Comparison of ENCODE assay signal across 9 cellular contexts in genomic region chr19:47336761-47337718, GRCh38. TPM values are rescaled to one million over a fixed set of nuclear protein-coding genes. Genes with fewer than 3 reads are reported as not detected.
DNase-seq lines count a peak whose midpoint lies in the region; ATAC-seq and TF ChIP-seq lines count a peak whose summit lies in the region.
"Not testable (repeated sequence)": the region's sequence is repeated elsewhere in the genome, so short reads cannot be mapped to it uniquely, and the experiment has no call there.
"Had no signal": no experiment of that assay in that cellular context is flagged by ENCODE, and none has a peak within 500 bp of the region (broad histone marks: within the 10 kb centered on the region; RNA-seq: fewer than 3 reads in every experiment).

No MANE protein-coding gene starts in this region.

- H3K36me3 ChIP-seq in BLaER1 treated with 17β-estradiol and CSF1 and Interleukin-3, amounts not matched to agents 10 nM and 100 nM; GM23338 (ENCODE audit: insufficient read depth); gastroesophageal sphincter: not testable (repeated sequence)

- not testable (repeated sequence) for H3K36me3 Mint-ChIP-seq in GM23338 (ENCODE audit: low read depth)

- peak overlapping the region in 7 of 11 experiments; percentile 0 to 67 (median 48); a peak in 11 of 22 replicates for H3K27ac ChIP-seq in BLaER1 treated with 17β-estradiol and CSF1 and Interleukin-3, amounts not matched to agents 10 nM and 100 nM
- not testable (repeated sequence) for H3K27ac ChIP-seq in GM23338 (ENCODE audit: low read depth); substantia nigra (ENCODE audit: low read depth, low read length, poor library complexity, severe bottlenecking)
- H3K27ac ChIP-seq in gastroesophageal sphincter: peak overlapping the region in 1 of 4 donors; percentile 22

- H3K27me3 ChIP-seq in BLaER1 treated with 17β-estradiol and CSF1 and Interleukin-3, amounts not matched to agents 10 nM and 100 nM; GM23338 (ENCODE audit: insufficient read depth): not testable (repeated sequence)
- H3K27me3 ChIP-seq in gastroesophageal sphincter: peaks cover 20% of the 10 kb centered on the region

- ATAC-seq in GM23338: peak; percentile 63
- peak; percentile 45 for ATAC-seq in gastroesophageal sphincter

- not testable (repeated sequence) for H3K9me3 Mint-ChIP-seq in GM23338

- H2AFZ ChIP-seq in GM23338: peak overlapping the region; percentile 63; the same call in 1 of the 2 replicates

- not testable (repeated sequence) for H3K79me2 ChIP-seq in GM23338 (replicated peaks; ENCODE audit: insufficient read depth)

- H3K4me1 ChIP-seq in BLaER1 treated with 17β-estradiol and CSF1 and Interleukin-3, amounts not matched to agents 10 nM and 100 nM: peaks cover 10 to 61% (median 19%) of the 10 kb centered on the region in 10 experiments
- not testable (repeated sequence) for H3K4me1 ChIP-seq in GM23338 (ENCODE audit: insufficient read depth); gastroesophageal sphincter

- not testable (repeated sequence) for TF ChIP-seq POLR2A in gastroesophageal sphincter (IDR thresholded peaks at IDR 0.05)

- H3K4me3 ChIP-seq in BLaER1 treated with 17β-estradiol and CSF1 and Interleukin-3, amounts not matched to agents 10 nM and 100 nM; GM23338; gastroesophageal sphincter: not testable (repeated sequence)

- peak overlapping the region; percentile 63; the same call in 1 of the 2 replicates for H3K27ac Mint-ChIP-seq in GM23338

- H3F3A ChIP-seq in GM23338 (replicated peaks; ENCODE audit: low read depth): not testable (repeated sequence)

- H3K4me3 Mint-ChIP-seq in GM23338: not testable (repeated sequence)

- peak; percentile 34 for DNase-seq in GM23338 (ENCODE audit: low spot score)
- peak; percentile 23 for DNase-seq in NCI-H2107 treated with DMSO at 0.1 percent for 48 hours (lab: John Stamatoyannopoulos, UW; ENCODE audit: unreplicated experiment)
- peak; percentile 73 for DNase-seq in SKM-1 treated with dmso at 0.1 percent for 144 hours (lab: John Stamatoyannopoulos, UW; ENCODE audit: unreplicated experiment)
- DNase-seq in activated effector memory CD4-positive, alpha-beta T cell treated with Interleukin-2 at 50 U/mL for 16 hours: peak; percentile 19
- DNase-seq in medulla oblongata (ENCODE audit: extremely low spot score): peak; percentile 61
- DNase-seq in substantia nigra (lab: John Stamatoyannopoulos, UW): peak in 25 of 49 donors; percentile 2 to 62 (median 25)

- TF ChIP-seq EP300 in gastroesophageal sphincter (IDR thresholded peaks at IDR 0.05): not testable (repeated sequence)

- not testable (repeated sequence) for H3K4me1 Mint-ChIP-seq in GM23338

- WGBS in gastroesophageal sphincter (ENCODE audit: low coverage in 1 of 2), 2 donors: 75 to 83% methylated on average over 2 to 5 of the region's 18 CpGs

- not testable (repeated sequence) for H3K9me3 ChIP-seq in BLaER1 treated with 17β-estradiol and CSF1 and Interleukin-3, amounts not matched to agents 10 nM and 100 nM (replicated peaks in 1 of 11); gastroesophageal sphincter

- H3K27me3 Mint-ChIP-seq in GM23338 (ENCODE audit: insufficient read depth, low read depth, poor library complexity): peaks cover 12% of the 10 kb centered on the region

- peak overlapping the region in 1 of 11 experiments; percentile 41; a peak in 1 of 22 replicates for H3K9ac ChIP-seq in BLaER1 treated with 17β-estradiol and CSF1 and Interleukin-3, amounts not matched to agents 10 nM and 100 nM

- H4K20me1 ChIP-seq in BLaER1 treated with 17β-estradiol and CSF1 and Interleukin-3, amounts not matched to agents 10 nM and 100 nM; GM23338 (replicated peaks; ENCODE audit: insufficient read depth): not testable (repeated sequence)

- peak overlapping the region; percentile 53 to 86 (median 65) for H3K4me2 ChIP-seq in BLaER1 treated with 17β-estradiol and CSF1 and Interleukin-3, amounts not matched to agents 10 nM and 100 nM
- H3K4me2 ChIP-seq in GM23338: not testable (repeated sequence)

- TF ChIP-seq CTCF in GM23338 (conservative IDR thresholded peaks at IDR 0.05; ENCODE audit: low read depth in 2 of 2); gastroesophageal sphincter (IDR thresholded peaks at IDR 0.05): not testable (repeated sequence)

- H3K9me2 ChIP-seq in GM23338 (ENCODE audit: insufficient read depth): not testable (repeated sequence)

RNA-seq across cellular contexts. Expression of gene C5AR2, which starts 5.1 kb away (rescaled TPM):
- 0.28 TPM in 1 of 2 replicates, not detected in the other for total RNA-seq in GM23338 (2014; rRNA removed; shearing (Covaris generic))
- polyA plus RNA-seq in GM23338 (2016; fragmentation: Nextera tagmentation; extraction: Ambion mirVana): not detected in 2 replicates
- 1 to 10 TPM in 2 of 4 donors, under 1 TPM in 2; 0.15 to 2.3 (median 1.2) TPM for total RNA-seq in gastroesophageal sphincter
- total RNA-seq: activated CD8-positive, alpha-beta memory T cell treated with anti-CD3 and anti-CD28 coated beads for 36 hours had no signal

RNA-seq across cellular contexts. Expression of gene DHX34, which starts 12.1 kb away (rescaled TPM):
- total RNA-seq in GM23338 (2014; rRNA removed; shearing (Covaris generic)): 42.8 and 50.1 TPM in 2 replicates
- 16.3 and 16.7 TPM in 2 replicates for polyA plus RNA-seq in GM23338 (2016; fragmentation: Nextera tagmentation; extraction: Ambion mirVana)
- total RNA-seq in gastroesophageal sphincter: 10 to 100 TPM in 2 of 4 donors, 1 to 10 TPM in 2; 8.7 to 16.0 (median 12.3) TPM

RNA-seq across cellular contexts. Expression of gene C5AR1, which starts 27.4 kb away (rescaled TPM):
- total RNA-seq in GM23338 (2014; rRNA removed; shearing (Covaris generic)): 0.58 TPM in 1 of 2 replicates, not detected in the other
- polyA plus RNA-seq in GM23338 (2016; fragmentation: Nextera tagmentation; extraction: Ambion mirVana): 0.08 TPM in 1 of 2 replicates, not detected in the other
- total RNA-seq in gastroesophageal sphincter: 10 to 100 TPM in 1 of 4 donors, 1 to 10 TPM in 3; 1.4 to 19.7 (median 7.0) TPM

Comparison
In these comparisons a context has a peak if more than half of its experiments do, and no peak if none do; other contexts are left out.
1. DNase-seq: peak in every context shown above with its lines; median percentile 73 in SKM-1 treated with dmso at 0.1 percent for 144 hours; 61 in medulla oblongata; 34 in GM23338; 25 in substantia nigra; 23 in NCI-H2107 treated with DMSO at 0.1 percent for 48 hours; 19 in activated effector memory CD4-positive, alpha-beta T cell treated with Interleukin-2 at 50 U/mL for 16 hours.